1 cellular context compared by ENCODE assay signal in the genomic region with DNA sequence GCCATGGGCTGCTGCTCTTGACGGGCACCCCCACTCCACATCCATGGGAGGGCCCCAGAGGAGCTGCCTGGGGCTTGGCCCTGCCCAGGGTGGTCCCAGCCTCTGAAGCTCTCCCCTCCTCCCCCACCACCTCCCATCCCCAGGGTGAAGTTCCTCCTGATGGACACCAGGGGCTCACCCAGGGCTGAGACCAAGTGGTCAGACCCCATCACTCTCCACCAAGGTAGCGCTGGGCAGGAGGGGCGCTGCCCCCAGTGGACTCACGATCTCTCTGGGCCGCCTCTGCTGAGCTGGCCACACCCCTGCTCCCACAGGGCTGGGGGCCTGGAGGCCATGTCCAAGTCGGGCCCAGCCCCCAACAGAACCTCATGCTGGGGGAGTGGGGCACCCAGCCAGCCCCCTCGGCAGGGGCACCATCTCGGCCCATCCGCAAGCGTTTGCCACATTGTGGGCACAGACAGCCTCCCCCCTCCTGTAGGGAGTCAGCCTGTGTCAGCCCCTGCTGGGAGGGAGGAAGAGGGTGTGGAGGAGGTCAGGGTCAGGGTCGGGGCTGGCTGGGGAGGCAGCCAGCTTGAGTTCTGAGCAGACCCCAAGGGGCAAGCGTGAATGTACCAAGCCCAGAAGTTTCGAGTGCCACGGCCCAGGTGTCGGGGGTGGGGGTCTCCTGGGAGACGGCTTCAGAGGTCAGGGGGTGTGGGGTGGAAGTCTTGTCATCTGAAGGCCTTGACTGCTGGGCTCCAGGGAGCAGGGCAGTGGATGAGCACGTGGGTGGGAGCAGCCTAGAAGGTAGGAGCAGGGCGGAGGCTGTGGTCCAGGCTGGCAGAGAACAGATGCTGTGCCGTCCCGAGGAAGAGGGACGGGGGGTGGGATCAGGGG.
TF ChIP-seq lines count a peak whose summit lies in the region.

No MANE protein-coding gene starts in this region.

TF ChIP-seq in HepG2, 621 proteins besides CTCF, POLR2A, EP300 and RAD21 (continued from another document and continues in another):
- TF ChIP-seq ZNF430 (CRISPR knock-in tag; IDR thresholded peaks at IDR 0.05): no peak
- no peak for TF ChIP-seq NR2F2 (IDR thresholded peaks at IDR 0.05; ENCODE audit: borderline replicate concordance, low read depth)
- no peak for TF ChIP-seq FOXO1 (CRISPR knock-in tag; IDR thresholded peaks at IDR 0.05)
- TF ChIP-seq ZNF83 (CRISPR knock-in tag; IDR thresholded peaks at IDR 0.05; ENCODE audit: borderline replicate concordance): no peak
- no peak for TF ChIP-seq NBN (conservative IDR thresholded peaks at IDR 0.05)
- no peak for TF ChIP-seq SCMH1 (CRISPR knock-in tag; IDR thresholded peaks at IDR 0.05; ENCODE audit: borderline replicate concordance)
- no peak for TF ChIP-seq ELF4 (CRISPR knock-in tag; IDR thresholded peaks at IDR 0.05; ENCODE audit: borderline replicate concordance)
- TF ChIP-seq, protein P1, sequence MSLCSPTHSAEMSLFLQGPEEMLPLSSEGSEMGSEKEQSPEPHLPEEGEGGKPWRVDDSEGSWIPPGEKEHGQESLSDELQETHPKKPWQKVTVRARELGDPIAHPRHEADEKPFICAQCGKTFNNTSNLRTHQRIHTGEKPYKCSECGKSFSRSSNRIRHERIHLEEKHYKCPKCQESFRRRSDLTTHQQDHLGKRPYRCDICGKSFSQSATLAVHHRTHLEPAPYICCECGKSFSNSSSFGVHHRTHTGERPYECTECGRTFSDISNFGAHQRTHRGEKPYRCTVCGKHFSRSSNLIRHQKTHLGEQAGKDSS (CRISPR knock-in tag; IDR thresholded peaks at IDR 0.05; ENCODE audit: borderline replicate concordance, low read depth): peak; percentile 25; the same call in 1 of the 2 replicates
- TF ChIP-seq DPF2 (CRISPR knock-in tag; IDR thresholded peaks at IDR 0.05; ENCODE audit: borderline replicate concordance, low read depth): no peak
- no peak for TF ChIP-seq ZNF790 (CRISPR knock-in tag; IDR thresholded peaks at IDR 0.05; ENCODE audit: borderline replicate concordance)
- no peak for TF ChIP-seq ZNF879 (CRISPR knock-in tag; IDR thresholded peaks at IDR 0.05)
- TF ChIP-seq SOX13 (IDR thresholded peaks at IDR 0.05): no peak
- no peak for TF ChIP-seq SOX13 (CRISPR knock-in tag; conservative IDR thresholded peaks at IDR 0.05 in 1 of 2, IDR thresholded peaks at IDR 0.05 in 1 of 2)
- TF ChIP-seq ISL2 (CRISPR knock-in tag; IDR thresholded peaks at IDR 0.05): no peak
- TF ChIP-seq, protein P2, sequence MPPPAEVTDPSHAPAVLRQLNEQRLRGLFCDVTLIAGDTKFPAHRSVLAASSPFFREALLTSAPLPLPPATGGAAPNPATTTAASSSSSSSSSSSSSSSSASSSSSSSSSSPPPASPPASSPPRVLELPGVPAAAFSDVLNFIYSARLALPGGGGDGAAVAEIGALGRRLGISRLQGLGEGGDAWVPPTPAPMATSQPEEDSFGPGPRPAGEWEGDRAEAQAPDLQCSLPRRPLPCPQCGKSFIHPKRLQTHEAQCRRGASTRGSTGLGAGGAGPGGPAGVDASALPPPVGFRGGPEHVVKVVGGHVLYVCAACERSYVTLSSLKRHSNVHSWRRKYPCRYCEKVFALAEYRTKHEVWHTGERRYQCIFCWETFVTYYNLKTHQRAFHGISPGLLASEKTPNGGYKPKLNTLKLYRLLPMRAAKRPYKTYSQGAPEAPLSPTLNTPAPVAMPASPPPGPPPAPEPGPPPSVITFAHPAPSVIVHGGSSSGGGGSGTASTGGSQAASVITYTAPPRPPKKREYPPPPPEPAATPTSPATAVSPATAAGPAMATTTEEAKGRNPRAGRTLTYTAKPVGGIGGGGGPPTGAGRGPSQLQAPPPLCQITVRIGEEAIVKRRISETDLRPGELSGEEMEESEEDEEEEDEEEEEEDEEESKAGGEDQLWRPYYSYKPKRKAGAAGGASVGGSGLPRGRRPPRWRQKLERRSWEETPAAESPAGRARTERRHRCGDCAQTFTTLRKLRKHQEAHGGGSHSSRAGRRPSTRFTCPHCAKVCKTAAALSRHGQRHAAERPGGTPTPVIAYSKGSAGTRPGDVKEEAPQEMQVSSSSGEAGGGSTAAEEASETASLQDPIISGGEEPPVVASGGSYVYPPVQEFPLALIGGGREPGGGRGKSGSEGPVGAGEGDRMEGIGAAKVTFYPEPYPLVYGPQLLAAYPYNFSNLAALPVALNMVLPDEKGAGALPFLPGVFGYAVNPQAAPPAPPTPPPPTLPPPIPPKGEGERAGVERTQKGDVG (CRISPR knock-in tag; IDR thresholded peaks at IDR 0.05; ENCODE audit: borderline replicate concordance): 0 out of 2 replicates have a peak, but pooled peaks have one; percentile 48
- TF ChIP-seq MEF2D (CRISPR knock-in tag; IDR thresholded peaks at IDR 0.05): 0 out of 2 replicates have a peak, but pooled peaks have one; percentile 27
- TF ChIP-seq NCOA5 (CRISPR knock-in tag; IDR thresholded peaks at IDR 0.05): no peak
- TF ChIP-seq, protein P3, sequence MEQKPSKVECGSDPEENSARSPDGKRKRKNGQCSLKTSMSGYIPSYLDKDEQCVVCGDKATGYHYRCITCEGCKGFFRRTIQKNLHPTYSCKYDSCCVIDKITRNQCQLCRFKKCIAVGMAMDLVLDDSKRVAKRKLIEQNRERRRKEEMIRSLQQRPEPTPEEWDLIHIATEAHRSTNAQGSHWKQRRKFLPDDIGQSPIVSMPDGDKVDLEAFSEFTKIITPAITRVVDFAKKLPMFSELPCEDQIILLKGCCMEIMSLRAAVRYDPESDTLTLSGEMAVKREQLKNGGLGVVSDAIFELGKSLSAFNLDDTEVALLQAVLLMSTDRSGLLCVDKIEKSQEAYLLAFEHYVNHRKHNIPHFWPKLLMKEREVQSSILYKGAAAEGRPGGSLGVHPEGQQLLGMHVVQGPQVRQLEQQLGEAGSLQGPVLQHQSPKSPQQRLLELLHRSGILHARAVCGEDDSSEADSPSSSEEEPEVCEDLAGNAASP (CRISPR knock-in tag; IDR thresholded peaks at IDR 0.05; ENCODE audit: borderline replicate concordance): no peak
- TF ChIP-seq, protein P4, sequence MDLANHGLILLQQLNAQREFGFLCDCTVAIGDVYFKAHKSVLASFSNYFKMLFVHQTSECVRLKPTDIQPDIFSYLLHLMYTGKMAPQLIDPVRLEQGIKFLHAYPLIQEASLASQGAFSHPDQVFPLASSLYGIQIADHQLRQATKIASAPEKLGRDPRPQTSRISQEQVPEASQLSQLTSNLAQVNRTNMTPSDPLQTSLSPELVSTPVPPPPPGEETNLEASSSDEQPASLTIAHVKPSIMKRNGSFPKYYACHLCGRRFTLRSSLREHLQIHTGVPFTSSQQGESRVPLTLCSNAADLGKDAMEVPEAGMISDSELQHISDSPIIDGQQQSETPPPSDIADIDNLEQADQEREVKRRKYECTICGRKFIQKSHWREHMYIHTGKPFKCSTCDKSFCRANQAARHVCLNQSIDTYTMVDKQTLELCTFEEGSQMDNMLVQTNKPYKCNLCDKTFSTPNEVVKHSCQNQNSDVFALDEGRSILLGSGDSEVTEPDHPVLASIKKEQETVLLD (CRISPR knock-in tag; IDR thresholded peaks at IDR 0.05; ENCODE audit: low read depth): no peak
- no peak for TF ChIP-seq KLF11 (CRISPR knock-in tag; IDR thresholded peaks at IDR 0.05)
- TF ChIP-seq ZNF501 (CRISPR knock-in tag; IDR thresholded peaks at IDR 0.05): peak; percentile 42; the same call in 1 of the 2 replicates
- TF ChIP-seq GATAD1 (CRISPR knock-in tag; IDR thresholded peaks at IDR 0.05): no peak
- TF ChIP-seq, protein P5, sequence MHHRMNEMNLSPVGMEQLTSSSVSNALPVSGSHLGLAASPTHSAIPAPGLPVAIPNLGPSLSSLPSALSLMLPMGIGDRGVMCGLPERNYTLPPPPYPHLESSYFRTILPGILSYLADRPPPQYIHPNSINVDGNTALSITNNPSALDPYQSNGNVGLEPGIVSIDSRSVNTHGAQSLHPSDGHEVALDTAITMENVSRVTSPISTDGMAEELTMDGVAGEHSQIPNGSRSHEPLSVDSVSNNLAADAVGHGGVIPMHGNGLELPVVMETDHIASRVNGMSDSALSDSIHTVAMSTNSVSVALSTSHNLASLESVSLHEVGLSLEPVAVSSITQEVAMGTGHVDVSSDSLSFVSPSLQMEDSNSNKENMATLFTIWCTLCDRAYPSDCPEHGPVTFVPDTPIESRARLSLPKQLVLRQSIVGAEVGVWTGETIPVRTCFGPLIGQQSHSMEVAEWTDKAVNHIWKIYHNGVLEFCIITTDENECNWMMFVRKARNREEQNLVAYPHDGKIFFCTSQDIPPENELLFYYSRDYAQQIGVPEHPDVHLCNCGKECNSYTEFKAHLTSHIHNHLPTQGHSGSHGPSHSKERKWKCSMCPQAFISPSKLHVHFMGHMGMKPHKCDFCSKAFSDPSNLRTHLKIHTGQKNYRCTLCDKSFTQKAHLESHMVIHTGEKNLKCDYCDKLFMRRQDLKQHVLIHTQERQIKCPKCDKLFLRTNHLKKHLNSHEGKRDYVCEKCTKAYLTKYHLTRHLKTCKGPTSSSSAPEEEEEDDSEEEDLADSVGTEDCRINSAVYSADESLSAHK (CRISPR knock-in tag; IDR thresholded peaks at IDR 0.05; ENCODE audit: borderline replicate concordance): no peak
- TF ChIP-seq ZNF180 (CRISPR knock-in tag; IDR thresholded peaks at IDR 0.05; ENCODE audit: borderline replicate concordance, low read depth): no peak
- peak; percentile 22; the same call in 1 of the 2 replicates for TF ChIP-seq NFKB2 (CRISPR knock-in tag; IDR thresholded peaks at IDR 0.05; ENCODE audit: borderline replicate concordance)
- TF ChIP-seq ZNF329 (CRISPR knock-in tag; IDR thresholded peaks at IDR 0.05; ENCODE audit: low read depth): no peak
- TF ChIP-seq ZNF230 (CRISPR knock-in tag; IDR thresholded peaks at IDR 0.05): no peak
- TF ChIP-seq, protein P6, sequence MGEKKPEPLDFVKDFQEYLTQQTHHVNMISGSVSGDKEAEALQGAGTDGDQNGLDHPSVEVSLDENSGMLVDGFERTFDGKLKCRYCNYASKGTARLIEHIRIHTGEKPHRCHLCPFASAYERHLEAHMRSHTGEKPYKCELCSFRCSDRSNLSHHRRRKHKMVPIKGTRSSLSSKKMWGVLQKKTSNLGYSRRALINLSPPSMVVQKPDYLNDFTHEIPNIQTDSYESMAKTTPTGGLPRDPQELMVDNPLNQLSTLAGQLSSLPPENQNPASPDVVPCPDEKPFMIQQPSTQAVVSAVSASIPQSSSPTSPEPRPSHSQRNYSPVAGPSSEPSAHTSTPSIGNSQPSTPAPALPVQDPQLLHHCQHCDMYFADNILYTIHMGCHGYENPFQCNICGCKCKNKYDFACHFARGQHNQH (CRISPR knock-in tag; IDR thresholded peaks at IDR 0.05): no peak
- no peak for TF ChIP-seq ZNF674 (CRISPR knock-in tag; IDR thresholded peaks at IDR 0.05; ENCODE audit: low read depth)
- TF ChIP-seq ZNF678 (CRISPR knock-in tag; IDR thresholded peaks at IDR 0.05): no peak
- no peak for TF ChIP-seq AHR (CRISPR knock-in tag; IDR thresholded peaks at IDR 0.05)
- TF ChIP-seq IKZF4 (CRISPR knock-in tag; IDR thresholded peaks at IDR 0.05; ENCODE audit: borderline replicate concordance, low read depth, not compliant biosample characterization): no peak
- TF ChIP-seq GTF3A (CRISPR knock-in tag; conservative IDR thresholded peaks at IDR 0.05): no peak
- TF ChIP-seq RXRB (CRISPR knock-in tag; IDR thresholded peaks at IDR 0.05; ENCODE audit: borderline replicate concordance): peak; percentile 60; the same call in 1 of the 2 replicates
- no peak for TF ChIP-seq KMT2A (CRISPR knock-in tag; IDR thresholded peaks at IDR 0.05)
- TF ChIP-seq RELA (CRISPR knock-in tag; IDR thresholded peaks at IDR 0.05): no peak
- TF ChIP-seq RBAK (CRISPR knock-in tag; IDR thresholded peaks at IDR 0.05): no peak
- TF ChIP-seq, protein P7, sequence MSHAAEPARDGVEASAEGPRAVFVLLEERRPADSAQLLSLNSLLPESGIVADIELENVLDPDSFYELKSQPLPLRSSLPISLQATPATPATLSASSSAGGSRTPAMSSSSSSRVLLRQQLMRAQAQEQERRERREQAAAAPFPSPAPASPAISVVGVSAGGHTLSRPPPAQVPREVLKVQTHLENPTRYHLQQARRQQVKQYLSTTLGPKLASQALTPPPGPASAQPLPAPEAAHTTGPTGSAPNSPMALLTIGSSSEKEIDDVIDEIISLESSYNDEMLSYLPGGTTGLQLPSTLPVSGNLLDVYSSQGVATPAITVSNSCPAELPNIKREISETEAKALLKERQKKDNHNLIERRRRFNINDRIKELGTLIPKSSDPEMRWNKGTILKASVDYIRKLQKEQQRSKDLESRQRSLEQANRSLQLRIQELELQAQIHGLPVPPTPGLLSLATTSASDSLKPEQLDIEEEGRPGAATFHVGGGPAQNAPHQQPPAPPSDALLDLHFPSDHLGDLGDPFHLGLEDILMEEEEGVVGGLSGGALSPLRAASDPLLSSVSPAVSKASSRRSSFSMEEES (CRISPR knock-in tag; IDR thresholded peaks at IDR 0.05): no peak
- no peak for TF ChIP-seq ZNF747 (CRISPR knock-in tag; IDR thresholded peaks at IDR 0.05; ENCODE audit: borderline replicate concordance)
- TF ChIP-seq ZNF775 (CRISPR knock-in tag; IDR thresholded peaks at IDR 0.05; ENCODE audit: borderline replicate concordance): no peak
- TF ChIP-seq NFE2 (CRISPR knock-in tag; IDR thresholded peaks at IDR 0.05): no peak
- TF ChIP-seq, protein P8, sequence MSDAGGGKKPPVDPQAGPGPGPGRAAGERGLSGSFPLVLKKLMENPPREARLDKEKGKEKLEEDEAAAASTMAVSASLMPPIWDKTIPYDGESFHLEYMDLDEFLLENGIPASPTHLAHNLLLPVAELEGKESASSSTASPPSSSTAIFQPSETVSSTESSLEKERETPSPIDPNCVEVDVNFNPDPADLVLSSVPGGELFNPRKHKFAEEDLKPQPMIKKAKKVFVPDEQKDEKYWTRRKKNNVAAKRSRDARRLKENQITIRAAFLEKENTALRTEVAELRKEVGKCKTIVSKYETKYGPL (CRISPR knock-in tag; IDR thresholded peaks at IDR 0.05): no peak
- TF ChIP-seq ZNF883 (CRISPR knock-in tag; IDR thresholded peaks at IDR 0.05; ENCODE audit: not compliant biosample characterization): peak; percentile 14
- no peak for TF ChIP-seq TBP (CRISPR knock-in tag; IDR thresholded peaks at IDR 0.05)
- no peak for TF ChIP-seq IKZF1 (IDR thresholded peaks at IDR 0.05)
- TF ChIP-seq, protein P9, sequence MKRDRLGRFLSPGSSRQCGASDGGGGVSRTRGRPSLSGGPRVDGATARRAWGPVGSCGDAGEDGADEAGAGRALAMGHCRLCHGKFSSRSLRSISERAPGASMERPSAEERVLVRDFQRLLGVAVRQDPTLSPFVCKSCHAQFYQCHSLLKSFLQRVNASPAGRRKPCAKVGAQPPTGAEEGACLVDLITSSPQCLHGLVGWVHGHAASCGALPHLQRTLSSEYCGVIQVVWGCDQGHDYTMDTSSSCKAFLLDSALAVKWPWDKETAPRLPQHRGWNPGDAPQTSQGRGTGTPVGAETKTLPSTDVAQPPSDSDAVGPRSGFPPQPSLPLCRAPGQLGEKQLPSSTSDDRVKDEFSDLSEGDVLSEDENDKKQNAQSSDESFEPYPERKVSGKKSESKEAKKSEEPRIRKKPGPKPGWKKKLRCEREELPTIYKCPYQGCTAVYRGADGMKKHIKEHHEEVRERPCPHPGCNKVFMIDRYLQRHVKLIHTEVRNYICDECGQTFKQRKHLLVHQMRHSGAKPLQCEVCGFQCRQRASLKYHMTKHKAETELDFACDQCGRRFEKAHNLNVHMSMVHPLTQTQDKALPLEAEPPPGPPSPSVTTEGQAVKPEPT (CRISPR knock-in tag; IDR thresholded peaks at IDR 0.05; ENCODE audit: low read depth): no peak
- no peak for TF ChIP-seq ZNF709 (CRISPR knock-in tag; IDR thresholded peaks at IDR 0.05)
- no peak for TF ChIP-seq PHF20 (CRISPR knock-in tag; IDR thresholded peaks at IDR 0.05)
